1 cellular context compared by ENCODE assay signal in the genomic region with DNA sequence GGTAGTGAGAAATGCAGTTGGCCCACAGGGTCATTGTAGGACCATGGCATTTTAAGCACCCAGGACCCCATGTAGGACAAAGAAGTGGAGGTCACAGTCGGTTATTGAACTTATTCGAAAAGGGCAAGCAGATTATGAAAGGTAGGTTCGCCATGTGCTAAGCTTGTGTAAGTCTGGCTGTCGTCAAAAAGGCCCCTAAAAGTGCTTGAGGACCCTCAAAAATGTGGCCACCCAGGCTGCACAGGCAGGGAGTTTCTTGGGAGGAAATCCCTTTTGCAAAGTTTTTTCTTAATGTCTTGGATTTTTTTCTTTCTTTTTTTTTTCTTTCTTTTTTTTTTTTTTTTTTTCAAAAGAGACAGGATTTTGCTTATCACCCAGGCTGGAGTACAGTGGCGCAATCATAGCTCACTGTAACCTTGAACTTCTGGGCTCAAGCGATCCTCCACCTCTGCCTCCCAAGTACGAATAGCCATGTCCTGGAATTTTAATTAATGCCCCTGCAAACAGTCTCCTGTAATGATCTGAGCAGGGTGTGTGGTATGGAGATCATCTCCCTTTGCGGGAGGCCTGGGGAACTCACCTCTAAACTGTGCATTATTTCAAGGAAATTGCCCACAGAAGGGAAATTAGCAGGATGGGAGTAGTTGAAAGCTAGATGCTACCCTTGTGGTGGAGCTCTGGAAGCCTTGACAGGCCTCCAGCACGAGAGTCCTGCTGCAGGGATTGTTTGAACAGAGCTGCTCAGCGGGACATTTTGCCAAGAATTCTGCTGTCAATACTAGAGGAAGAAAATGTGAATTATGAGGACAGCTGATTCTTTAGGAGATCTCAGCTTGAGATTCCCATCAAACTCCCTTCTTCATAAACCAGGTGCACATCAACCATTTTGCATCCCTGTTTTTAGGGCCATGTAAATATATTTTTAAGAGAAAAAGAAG.
TF ChIP-seq lines count a peak whose summit lies in the region.

No MANE protein-coding gene starts in this region.

TF ChIP-seq in HepG2, 621 proteins besides CTCF, POLR2A, EP300 and RAD21:
- TF ChIP-seq CHD4 (IDR thresholded peaks at IDR 0.05; ENCODE audit: borderline replicate concordance, low read length), result no peak
- TF ChIP-seq PHF8 (CRISPR knock-in tag; IDR thresholded peaks at IDR 0.05), result no peak
- TF ChIP-seq DMAP1 (CRISPR knock-in tag; IDR thresholded peaks at IDR 0.05), result no peak
- TF ChIP-seq, protein P1, sequence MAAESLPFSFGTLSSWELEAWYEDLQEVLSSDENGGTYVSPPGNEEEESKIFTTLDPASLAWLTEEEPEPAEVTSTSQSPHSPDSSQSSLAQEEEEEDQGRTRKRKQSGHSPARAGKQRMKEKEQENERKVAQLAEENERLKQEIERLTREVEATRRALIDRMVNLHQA (CRISPR knock-in tag; IDR thresholded peaks at IDR 0.05), result no peak
- TF ChIP-seq CEBPB (IDR thresholded peaks at IDR 0.05; ENCODE audit: borderline replicate concordance, low read depth, low read length), result peak; percentile 52; the same call in 1 of the 2 replicates
- no peak for TF ChIP-seq SIX4 (CRISPR knock-in tag; IDR thresholded peaks at IDR 0.05)
- peak; percentile 19; the same call in 1 of the 2 replicates for TF ChIP-seq CEBPG (CRISPR knock-in tag; IDR thresholded peaks at IDR 0.05)
- TF ChIP-seq ZNF660 (CRISPR knock-in tag; IDR thresholded peaks at IDR 0.05; ENCODE audit: borderline replicate concordance, low read depth), result no peak
- no peak for TF ChIP-seq ATF7-NPFF (CRISPR knock-in tag; IDR thresholded peaks at IDR 0.05; ENCODE audit: low read depth)
- no peak for TF ChIP-seq ZNF343 (CRISPR knock-in tag; IDR thresholded peaks at IDR 0.05)
- peak; percentile 19; the same call in 1 of the 2 replicates for TF ChIP-seq RARA (CRISPR knock-in tag; IDR thresholded peaks at IDR 0.05)
- TF ChIP-seq ZNF337 (CRISPR knock-in tag; IDR thresholded peaks at IDR 0.05; ENCODE audit: borderline replicate concordance, low read depth), result no peak
- TF ChIP-seq ZSCAN31 (CRISPR knock-in tag; IDR thresholded peaks at IDR 0.05; ENCODE audit: low read depth), result no peak
- TF ChIP-seq, protein P2, sequence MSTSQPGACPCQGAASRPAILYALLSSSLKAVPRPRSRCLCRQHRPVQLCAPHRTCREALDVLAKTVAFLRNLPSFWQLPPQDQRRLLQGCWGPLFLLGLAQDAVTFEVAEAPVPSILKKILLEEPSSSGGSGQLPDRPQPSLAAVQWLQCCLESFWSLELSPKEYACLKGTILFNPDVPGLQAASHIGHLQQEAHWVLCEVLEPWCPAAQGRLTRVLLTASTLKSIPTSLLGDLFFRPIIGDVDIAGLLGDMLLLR (CRISPR knock-in tag; IDR thresholded peaks at IDR 0.05), result no peak
- TF ChIP-seq CENPT (CRISPR knock-in tag; IDR thresholded peaks at IDR 0.05; ENCODE audit: low read depth), result no peak
- TF ChIP-seq MAZ (IDR thresholded peaks at IDR 0.05; ENCODE audit: borderline replicate concordance, low read depth, low read length), result no peak
- no peak for TF ChIP-seq MAZ (CRISPR knock-in tag; IDR thresholded peaks at IDR 0.05; ENCODE audit: low read depth)
- no peak for TF ChIP-seq DNMT1 (CRISPR knock-in tag; IDR thresholded peaks at IDR 0.05)
